1 cellular context compared by ENCODE assay signal in the genomic region with DNA sequence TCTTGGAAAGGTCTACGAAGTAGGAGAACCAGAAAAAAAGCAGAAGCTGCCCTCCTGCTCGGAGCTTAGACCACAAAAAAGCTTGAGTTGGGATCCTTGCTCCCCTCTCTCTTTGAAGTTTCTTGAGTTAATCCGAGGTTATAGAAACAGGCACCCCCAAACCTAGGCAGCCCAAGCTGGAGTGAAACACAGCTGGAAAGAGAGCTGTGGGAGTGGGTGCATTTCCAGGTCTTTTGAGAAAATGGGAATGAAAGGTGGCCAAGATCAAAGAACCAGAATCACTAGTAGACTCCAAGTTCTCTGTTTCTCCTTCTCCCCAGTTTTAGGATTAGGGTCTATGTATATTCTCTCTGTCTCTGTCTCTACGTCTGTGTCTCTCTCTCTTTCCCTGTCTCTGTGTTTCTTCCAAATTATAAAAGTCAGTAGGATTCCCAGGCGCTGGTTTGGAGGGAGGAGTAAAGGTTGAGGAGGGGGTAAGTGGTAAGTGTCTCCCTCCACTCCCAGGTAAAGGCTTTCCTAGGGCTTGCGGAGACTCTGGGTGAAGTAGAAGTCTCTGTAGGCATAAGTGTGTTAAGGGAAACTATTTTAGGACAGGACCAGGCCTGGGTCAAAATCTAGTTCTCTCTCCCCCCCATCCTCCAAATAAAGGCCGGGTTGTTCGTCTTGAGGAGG.
TF ChIP-seq lines count a peak whose summit lies in the region.

No MANE protein-coding gene starts in this region.

TF ChIP-seq in GM23338, 12 proteins besides CTCF, POLR2A, EP300 and RAD21:
- TF ChIP-seq, protein P1, sequence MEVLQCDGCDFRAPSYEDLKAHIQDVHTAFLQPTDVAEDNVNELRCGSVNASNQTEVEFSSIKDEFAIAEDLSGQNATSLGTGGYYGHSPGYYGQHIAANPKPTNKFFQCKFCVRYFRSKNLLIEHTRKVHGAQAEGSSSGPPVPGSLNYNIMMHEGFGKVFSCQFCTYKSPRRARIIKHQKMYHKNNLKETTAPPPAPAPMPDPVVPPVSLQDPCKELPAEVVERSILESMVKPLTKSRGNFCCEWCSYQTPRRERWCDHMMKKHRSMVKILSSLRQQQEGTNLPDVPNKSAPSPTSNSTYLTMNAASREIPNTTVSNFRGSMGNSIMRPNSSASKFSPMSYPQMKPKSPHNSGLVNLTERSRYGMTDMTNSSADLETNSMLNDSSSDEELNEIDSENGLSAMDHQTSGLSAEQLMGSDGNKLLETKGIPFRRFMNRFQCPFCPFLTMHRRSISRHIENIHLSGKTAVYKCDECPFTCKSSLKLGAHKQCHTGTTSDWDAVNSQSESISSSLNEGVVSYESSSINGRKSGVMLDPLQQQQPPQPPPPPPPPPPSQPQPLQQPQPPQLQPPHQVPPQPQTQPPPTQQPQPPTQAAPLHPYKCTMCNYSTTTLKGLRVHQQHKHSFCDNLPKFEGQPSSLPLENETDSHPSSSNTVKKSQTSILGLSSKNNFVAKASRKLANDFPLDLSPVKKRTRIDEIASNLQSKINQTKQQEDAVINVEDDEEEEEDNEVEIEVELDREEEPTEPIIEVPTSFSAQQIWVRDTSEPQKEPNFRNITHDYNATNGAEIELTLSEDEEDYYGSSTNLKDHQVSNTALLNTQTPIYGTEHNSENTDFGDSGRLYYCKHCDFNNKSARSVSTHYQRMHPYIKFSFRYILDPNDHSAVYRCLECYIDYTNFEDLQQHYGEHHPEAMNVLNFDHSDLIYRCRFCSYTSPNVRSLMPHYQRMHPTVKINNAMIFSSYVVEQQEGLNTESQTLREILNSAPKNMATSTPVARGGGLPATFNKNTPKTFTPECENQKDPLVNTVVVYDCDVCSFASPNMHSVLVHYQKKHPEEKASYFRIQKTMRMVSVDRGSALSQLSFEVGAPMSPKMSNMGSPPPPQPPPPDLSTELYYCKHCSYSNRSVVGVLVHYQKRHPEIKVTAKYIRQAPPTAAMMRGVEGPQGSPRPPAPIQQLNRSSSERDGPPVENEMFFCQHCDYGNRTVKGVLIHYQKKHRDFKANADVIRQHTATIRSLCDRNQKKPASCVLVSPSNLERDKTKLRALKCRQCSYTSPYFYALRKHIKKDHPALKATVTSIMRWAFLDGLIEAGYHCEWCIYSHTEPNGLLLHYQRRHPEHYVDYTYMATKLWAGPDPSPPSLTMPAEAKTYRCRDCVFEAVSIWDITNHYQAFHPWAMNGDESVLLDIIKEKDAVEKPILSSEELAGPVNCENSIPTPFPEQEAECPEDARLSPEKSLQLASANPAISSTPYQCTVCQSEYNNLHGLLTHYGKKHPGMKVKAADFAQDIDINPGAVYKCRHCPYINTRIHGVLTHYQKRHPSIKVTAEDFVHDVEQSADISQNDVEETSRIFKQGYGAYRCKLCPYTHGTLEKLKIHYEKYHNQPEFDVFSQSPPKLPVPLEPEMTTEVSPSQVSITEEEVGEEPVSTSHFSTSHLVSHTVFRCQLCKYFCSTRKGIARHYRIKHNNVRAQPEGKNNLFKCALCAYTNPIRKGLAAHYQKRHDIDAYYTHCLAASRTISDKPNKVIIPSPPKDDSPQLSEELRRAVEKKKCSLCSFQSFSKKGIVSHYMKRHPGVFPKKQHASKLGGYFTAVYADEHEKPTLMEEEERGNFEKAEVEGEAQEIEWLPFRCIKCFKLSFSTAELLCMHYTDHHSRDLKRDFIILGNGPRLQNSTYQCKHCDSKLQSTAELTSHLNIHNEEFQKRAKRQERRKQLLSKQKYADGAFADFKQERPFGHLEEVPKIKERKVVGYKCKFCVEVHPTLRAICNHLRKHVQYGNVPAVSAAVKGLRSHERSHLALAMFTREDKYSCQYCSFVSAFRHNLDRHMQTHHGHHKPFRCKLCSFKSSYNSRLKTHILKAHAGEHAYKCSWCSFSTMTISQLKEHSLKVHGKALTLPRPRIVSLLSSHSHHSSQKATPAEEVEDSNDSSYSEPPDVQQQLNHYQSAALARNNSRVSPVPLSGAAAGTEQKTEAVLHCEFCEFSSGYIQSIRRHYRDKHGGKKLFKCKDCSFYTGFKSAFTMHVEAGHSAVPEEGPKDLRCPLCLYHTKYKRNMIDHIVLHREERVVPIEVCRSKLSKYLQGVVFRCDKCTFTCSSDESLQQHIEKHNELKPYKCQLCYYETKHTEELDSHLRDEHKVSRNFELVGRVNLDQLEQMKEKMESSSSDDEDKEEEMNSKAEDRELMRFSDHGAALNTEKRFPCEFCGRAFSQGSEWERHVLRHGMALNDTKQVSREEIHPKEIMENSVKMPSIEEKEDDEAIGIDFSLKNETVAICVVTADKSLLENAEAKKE (CRISPR knock-in tag; IDR thresholded peaks at IDR 0.05), result no peak
- TF ChIP-seq NANOG (IDR thresholded peaks at IDR 0.05; ENCODE audit: borderline replicate concordance) (no peak), JUNB (IDR thresholded peaks at IDR 0.05; ENCODE audit: unreplicated experiment) (no peak), STAT1 (IDR thresholded peaks at IDR 0.05; ENCODE audit: unreplicated experiment) (no peak), ZNF331 (CRISPR knock-in tag; IDR thresholded peaks at IDR 0.05; ENCODE audit: low read depth) (no peak), EZH2phosphoT487 (IDR thresholded peaks at IDR 0.05; ENCODE audit: unreplicated experiment) (peak; percentile 48), EZH2 (IDR thresholded peaks at IDR 0.05; ENCODE audit: low read depth, unreplicated experiment) (peak; percentile 97), POLR2AphosphoS5 (IDR thresholded peaks at IDR 0.05; ENCODE audit: low read depth) (no peak)
- TF ChIP-seq, protein P2, sequence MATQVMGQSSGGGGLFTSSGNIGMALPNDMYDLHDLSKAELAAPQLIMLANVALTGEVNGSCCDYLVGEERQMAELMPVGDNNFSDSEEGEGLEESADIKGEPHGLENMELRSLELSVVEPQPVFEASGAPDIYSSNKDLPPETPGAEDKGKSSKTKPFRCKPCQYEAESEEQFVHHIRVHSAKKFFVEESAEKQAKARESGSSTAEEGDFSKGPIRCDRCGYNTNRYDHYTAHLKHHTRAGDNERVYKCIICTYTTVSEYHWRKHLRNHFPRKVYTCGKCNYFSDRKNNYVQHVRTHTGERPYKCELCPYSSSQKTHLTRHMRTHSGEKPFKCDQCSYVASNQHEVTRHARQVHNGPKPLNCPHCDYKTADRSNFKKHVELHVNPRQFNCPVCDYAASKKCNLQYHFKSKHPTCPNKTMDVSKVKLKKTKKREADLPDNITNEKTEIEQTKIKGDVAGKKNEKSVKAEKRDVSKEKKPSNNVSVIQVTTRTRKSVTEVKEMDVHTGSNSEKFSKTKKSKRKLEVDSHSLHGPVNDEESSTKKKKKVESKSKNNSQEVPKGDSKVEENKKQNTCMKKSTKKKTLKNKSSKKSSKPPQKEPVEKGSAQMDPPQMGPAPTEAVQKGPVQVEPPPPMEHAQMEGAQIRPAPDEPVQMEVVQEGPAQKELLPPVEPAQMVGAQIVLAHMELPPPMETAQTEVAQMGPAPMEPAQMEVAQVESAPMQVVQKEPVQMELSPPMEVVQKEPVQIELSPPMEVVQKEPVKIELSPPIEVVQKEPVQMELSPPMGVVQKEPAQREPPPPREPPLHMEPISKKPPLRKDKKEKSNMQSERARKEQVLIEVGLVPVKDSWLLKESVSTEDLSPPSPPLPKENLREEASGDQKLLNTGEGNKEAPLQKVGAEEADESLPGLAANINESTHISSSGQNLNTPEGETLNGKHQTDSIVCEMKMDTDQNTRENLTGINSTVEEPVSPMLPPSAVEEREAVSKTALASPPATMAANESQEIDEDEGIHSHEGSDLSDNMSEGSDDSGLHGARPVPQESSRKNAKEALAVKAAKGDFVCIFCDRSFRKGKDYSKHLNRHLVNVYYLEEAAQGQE (IDR thresholded peaks at IDR 0.05; ENCODE audit: unreplicated experiment), result no peak
